9 cellular contexts compared by ENCODE assay signal in the genomic region with DNA sequence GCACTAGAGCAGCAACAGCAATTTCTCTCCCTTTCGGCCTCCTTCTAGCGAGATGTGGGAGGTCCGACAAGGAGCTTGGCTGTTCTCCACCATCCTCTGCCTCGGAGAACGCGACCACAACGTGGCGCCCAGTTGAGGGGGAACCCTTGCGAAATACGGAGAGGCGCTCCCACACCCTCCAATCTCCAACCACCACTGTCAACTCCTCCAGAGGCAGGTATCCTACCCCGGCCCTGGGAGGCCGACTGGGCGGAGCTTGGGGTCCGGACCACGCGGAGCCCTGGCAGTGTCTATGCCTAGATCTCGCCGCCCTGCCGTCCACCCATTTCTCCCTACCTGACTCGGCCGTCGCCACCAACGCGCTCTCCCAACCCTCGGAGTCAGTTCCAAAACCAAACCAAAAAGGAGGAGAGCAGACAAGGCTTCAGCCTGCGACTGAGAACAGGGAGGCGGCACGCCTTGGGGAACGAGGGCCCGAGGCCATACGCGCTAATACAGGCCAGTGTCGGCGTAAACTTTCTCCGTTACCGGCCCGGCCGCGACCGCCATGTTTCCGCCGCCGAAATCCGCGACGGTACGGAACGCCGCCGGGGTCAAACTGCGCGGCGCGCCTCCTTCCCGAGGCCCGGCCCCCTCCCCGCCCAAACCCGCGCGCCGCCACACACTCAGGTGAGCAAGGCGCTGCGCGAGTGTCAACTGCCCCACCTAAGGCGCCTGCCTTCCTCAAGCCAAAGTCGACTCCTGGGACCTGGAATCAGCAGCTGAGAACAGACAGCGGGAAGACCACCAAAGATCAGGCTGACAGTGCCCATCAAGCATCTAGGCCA. TPM values are rescaled to one million over a fixed set of nuclear protein-coding genes. Genes with fewer than 3 reads are reported as not detected.
DNase-seq lines count a peak whose midpoint lies in the region; ATAC-seq, FAIRE-seq and TF ChIP-seq lines count a peak whose summit lies in the region.
"Had no signal": no experiment of that assay in that cellular context is flagged by ENCODE, and none has a peak within 500 bp of the region (broad histone marks: within the 10 kb centered on the region; RNA-seq: fewer than 3 reads in every experiment).

A gene with protein sequence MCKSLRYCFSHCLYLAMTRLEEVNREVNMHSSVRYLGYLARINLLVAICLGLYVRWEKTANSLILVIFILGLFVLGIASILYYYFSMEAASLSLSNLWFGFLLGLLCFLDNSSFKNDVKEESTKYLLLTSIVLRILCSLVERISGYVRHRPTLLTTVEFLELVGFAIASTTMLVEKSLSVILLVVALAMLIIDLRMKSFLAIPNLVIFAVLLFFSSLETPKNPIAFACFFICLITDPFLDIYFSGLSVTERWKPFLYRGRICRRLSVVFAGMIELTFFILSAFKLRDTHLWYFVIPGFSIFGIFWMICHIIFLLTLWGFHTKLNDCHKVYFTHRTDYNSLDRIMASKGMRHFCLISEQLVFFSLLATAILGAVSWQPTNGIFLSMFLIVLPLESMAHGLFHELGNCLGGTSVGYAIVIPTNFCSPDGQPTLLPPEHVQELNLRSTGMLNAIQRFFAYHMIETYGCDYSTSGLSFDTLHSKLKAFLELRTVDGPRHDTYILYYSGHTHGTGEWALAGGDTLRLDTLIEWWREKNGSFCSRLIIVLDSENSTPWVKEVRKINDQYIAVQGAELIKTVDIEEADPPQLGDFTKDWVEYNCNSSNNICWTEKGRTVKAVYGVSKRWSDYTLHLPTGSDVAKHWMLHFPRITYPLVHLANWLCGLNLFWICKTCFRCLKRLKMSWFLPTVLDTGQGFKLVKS (minus strand): TSS at position 570 of the 827 bp plus-strand sequence. CDS start 5,568 bp downstream, outside the sequence.

- peaks cover 24% of the 10 kb centered on the region for H3K4me1 ChIP-seq in keratinocyte (ENCODE audit: control insufficient read depth, extremely low read depth, insufficient read depth, low read length)

- H3K4me3 ChIP-seq in keratinocyte (ENCODE audit: control insufficient read depth in 2 of 3, extremely low read depth in 1 of 3, insufficient read depth in 2 of 3, low read depth in 1 of 3, low read length in 3 of 3), result peak within 1 kb of the TSS; percentile 66 to 94 (median 89)

- peak within 1 kb of the TSS; percentile 89 for H3K27ac ChIP-seq in keratinocyte (ENCODE audit: control insufficient read depth, insufficient read depth, low read length)

- FAIRE-seq in keratinocyte (lab: Jason Lieb, UNC), result no peak

- no peaks in the 10 kb centered on the region for H3K27me3 ChIP-seq in keratinocyte (ENCODE audit: control insufficient read depth, extremely low read depth, insufficient read depth, low read length)

- dilution Hi-C loops in keratinocyte (cut with MboI; ENCODE audit: extremely low pct_ligation_motif_present, low sequenced_read_pairs), result no loop called here

- H4K20me1 ChIP-seq in keratinocyte (ENCODE audit: control insufficient read depth, extremely low read depth, insufficient read depth, low read length), result no peaks in the 10 kb centered on the region

- H3K4me2 ChIP-seq in keratinocyte (ENCODE audit: control insufficient read depth, extremely low read depth, insufficient read depth, low read depth, low read length), result peak within 1 kb of the TSS; percentile 99

- peak within 1 kb of the TSS; percentile 100 for H2AFZ ChIP-seq in keratinocyte (ENCODE audit: control insufficient read depth, low read length)

- peak; percentile 88 for ATAC-seq in GM18907 (IDR thresholded peaks at IDR 0.05; ENCODE audit: unreplicated experiment)
- ATAC-seq in HG03159 (IDR thresholded peaks at IDR 0.05; ENCODE audit: unreplicated experiment), result peak; percentile 80
- ATAC-seq: Panc1 had no signal

- H3K9me1 ChIP-seq in keratinocyte (ENCODE audit: control insufficient read depth, extremely low read depth, insufficient read depth, low read length), result no peaks in the 10 kb centered on the region

- H3K9ac ChIP-seq in keratinocyte (ENCODE audit: control insufficient read depth, extremely low read depth, insufficient read depth, low read length), result peak within 1 kb of the TSS; percentile 95

- peak in 1 of 3 experiments; percentile 26 for TF ChIP-seq CTCF in keratinocyte (optimal IDR thresholded peaks at IDR 0.05 in 1 of 3, IDR thresholded peaks at IDR 0.05 in 1 of 3, conservative IDR thresholded peaks at IDR 0.05 in 1 of 3; ENCODE audit: extremely low read depth in 1 of 3, insufficient read depth in 2 of 3, low read length in 3 of 3)

- H3K79me2 ChIP-seq in keratinocyte (ENCODE audit: control insufficient read depth, insufficient read depth, low read length), result peaks cover 30% of the 10 kb centered on the region

- peaks cover 0 to 1% of the 10 kb centered on the region in 2 experiments for H3K36me3 ChIP-seq in keratinocyte (ENCODE audit: control insufficient read depth in 2 of 2, extremely low read depth in 1 of 2, insufficient read depth in 2 of 2, low read length in 2 of 2)

- DNase-seq in AG08396 (ENCODE audit: low spot score) (peak; percentile 83), NCI-H345 treated with DMSO at 0.1 percent for 48 hours (lab: John Stamatoyannopoulos, UW; ENCODE audit: unreplicated experiment) (peak; percentile 74), cerebellar cortex (ENCODE audit: low spot score) (peak; percentile 64), keratinocyte (ENCODE audit: low read depth, low spot score) (no peak)
- DNase-seq in activated CD4-positive, CD25-positive, alpha-beta regulatory T cell treated with anti-CD3 and anti-CD28 coated beads, Interleukin-2, amount 50 U/mL, for 72 hours, result peak; percentile 89
- DNase-seq in stimulated activated CD4-positive, alpha-beta T cell treated with anti-CD3 and anti-CD28 coated beads, Interleukin-12 subunit alpha, Interleukin-12 subunit beta, amount 100 ng/mL, for 48 hours (ENCODE audit: low read depth in 2 of 3, low spot score in 1 of 3), result peak; percentile 67 to 85 (median 77)

- H3K9me3 ChIP-seq in keratinocyte (ENCODE audit: control insufficient read depth, low read depth, low read length), result no peaks in the 10 kb centered on the region

RNA-seq across cellular contexts. Expression of the gene that starts here (rescaled TPM):
- 18.8 to 32.8 TPM (median 30.5 TPM) in 3 replicates for polyA plus RNA-seq in keratinocyte
- 17.3 TPM for polyA plus RNA-seq in keratinocyte (2011; ENCODE audit: low read depth)
- 6.9 and 16.2 TPM in 2 replicates for polyA plus RNA-seq in keratinocyte (2011; cell fraction: cytosol; rRNA removed)
- polyA plus RNA-seq in keratinocyte (2011; cell fraction: nucleus; rRNA removed), result 58.7 and 60.1 TPM in 2 replicates
- polyA plus RNA-seq in keratinocyte (2012; ENCODE audit: low replicate concordance), result 10.3 and 18.1 TPM in 2 replicates
- polyA minus RNA-seq in keratinocyte, result 10.6 to 37.9 TPM (median 25.4 TPM) in 3 replicates
- 20.3 TPM for polyA minus RNA-seq in keratinocyte (2011; cell fraction: cytosol; rRNA and poly(A)+ RNA removed)
- polyA minus RNA-seq in keratinocyte (2011; cell fraction: nucleus; rRNA and poly(A)+ RNA removed), result 35.6 and 59.6 TPM in 2 replicates
